In genomic region chr1:119739150-119739549, GRCh38 we compare ENCODE assay signal across 22 cellular contexts. TPM values are rescaled to one million over a fixed set of nuclear protein-coding genes. Genes with fewer than 3 reads are reported as not detected.
DNase-seq lines count a peak whose midpoint lies in the region; ATAC-seq and TF ChIP-seq lines count a peak whose summit lies in the region.
"Had no signal": no experiment of that assay in that cellular context is flagged by ENCODE, and none has a peak within 500 bp of the region (broad histone marks: within the 10 kb centered on the region; RNA-seq: fewer than 3 reads in every experiment).

No MANE protein-coding gene starts in this region.

- TF ChIP-seq CTCF in neural crest cell (conservative IDR thresholded peaks at IDR 0.05): no peak

- no peaks in the 10 kb centered on the region for H3K9me3 Mint-ChIP-seq in stimulated activated naive CD8-positive, alpha-beta T cell treated with anti-CD3 and anti-CD28 coated beads, Interleukin-15, amount 100 ng/mL, for 72 hours
- no peaks in the 10 kb centered on the region for H3K9me3 Mint-ChIP-seq in neural crest cell
- H3K9me3 Mint-ChIP-seq: CD14-positive monocyte had no signal

- H3K4me3 Mint-ChIP-seq in stimulated activated naive CD8-positive, alpha-beta T cell treated with anti-CD3 and anti-CD28 coated beads, Interleukin-15, amount 100 ng/mL, for 72 hours: no peak overlapping the region
- no peak overlapping the region for H3K4me3 Mint-ChIP-seq in neural crest cell
- H3K4me3 Mint-ChIP-seq: CD14-positive monocyte had no signal

- peaks cover 13% of the 10 kb centered on the region for H3K4me1 Mint-ChIP-seq in stimulated activated naive CD8-positive, alpha-beta T cell treated with anti-CD3 and anti-CD28 coated beads, Interleukin-15, amount 100 ng/mL, for 72 hours
- H3K4me1 Mint-ChIP-seq in neural crest cell: peaks cover 27% of the 10 kb centered on the region

- no peak for TF ChIP-seq POLR2A in erythroblast (IDR thresholded peaks at IDR 0.05; ENCODE audit: low read length)

- no peak for DNase-seq in stimulated activated naive CD8-positive, alpha-beta T cell treated with anti-CD3 and anti-CD28 coated beads, Interleukin-15, amount 100 ng/mL, for 72 hours
- no peak for DNase-seq in stimulated activated naive CD8-positive, alpha-beta T cell treated with anti-CD3 and anti-CD28 coated beads, Interleukin-15, Interleukin-2, amounts not matched to agents 100 U/mL and 50 U/mL, for 24 hours
- DNase-seq in erythroblast (lab: John Stamatoyannopoulos, UW) (peak; percentile 14 to 36), neural crest cell (ENCODE audit: low read depth, low spot score) (no peak)
- no peak for DNase-seq in activated CD4-positive, alpha-beta T cell treated with anti-CD3 and anti-CD28 coated beads for 48 hours
- DNase-seq: KBM-7; MM.1S; NCI-H1048; NCI-H1436; NCI-H187 treated with DMSO at 0.1 percent for 48 hours; NCI-H2107; NCI-H2227 treated with DMSO at 0.1 percent for 48 hours; NCI-H510A; NK-92 treated with Interleukin-12 subunit alpha and Interleukin-12 subunit beta, amount 100 ng/mL, for 24 hours had no signal

- H3K36me3 Mint-ChIP-seq in neural crest cell (ENCODE audit: low read depth): peaks cover 22% of the 10 kb centered on the region

- no peak for ATAC-seq in stimulated activated naive CD8-positive, alpha-beta T cell treated with anti-CD3 and anti-CD28 coated beads, Interleukin-15, amount 100 ng/mL, for 72 hours
- no peak for ATAC-seq in stimulated activated naive CD8-positive, alpha-beta T cell treated with anti-CD3 and anti-CD28 coated beads, Interleukin-15, Interleukin-2, amounts not matched to agents 100 U/mL and 50 U/mL, for 24 hours
- ATAC-seq in GM19463 (IDR thresholded peaks at IDR 0.05; ENCODE audit: unreplicated experiment): no peak
- no peak for ATAC-seq in HG03108 (IDR thresholded peaks at IDR 0.05; ENCODE audit: unreplicated experiment)
- ATAC-seq: HCT116, Panc1, SK-N-SH treated with all-trans-retinoic acid at 6 μM for 48 hours had no signal

- H3K27ac Mint-ChIP-seq in stimulated activated naive CD8-positive, alpha-beta T cell treated with anti-CD3 and anti-CD28 coated beads, Interleukin-15, amount 100 ng/mL, for 72 hours: peak overlapping the region; percentile 6 to 85
- H3K27ac Mint-ChIP-seq in neural crest cell (ENCODE audit: unreplicated experiment): peak overlapping the region; percentile 71

- H3K27me3 Mint-ChIP-seq in stimulated activated naive CD8-positive, alpha-beta T cell treated with anti-CD3 and anti-CD28 coated beads, Interleukin-15, amount 100 ng/mL, for 72 hours: no peaks in the 10 kb centered on the region
- no peaks in the 10 kb centered on the region for H3K27me3 Mint-ChIP-seq in neural crest cell (ENCODE audit: low read depth)

RNA-seq across cellular contexts. Expression of gene PHGDH, which starts 27.4 kb away (rescaled TPM):
- total RNA-seq in neural crest cell: 330 and 365 TPM in 2 replicates

RNA-seq across cellular contexts. Expression of gene HMGCS2, which starts 29.6 kb away (rescaled TPM):
- total RNA-seq in neural crest cell: not detected in 2 replicates
- total RNA-seq: Daoy, H1 had no signal

Comparison
In these comparisons a context has a peak if more than half of its experiments do, and no peak if none do; other contexts are left out.
1. DNase-seq: peak in erythroblast (2 of 2); none in stimulated activated naive CD8-positive, alpha-beta T cell treated with anti-CD3 and anti-CD28 coated beads, Interleukin-15, amount 100 ng/mL, for 72 hours (0 of 2), stimulated activated naive CD8-positive, alpha-beta T cell treated with anti-CD3 and anti-CD28 coated beads, Interleukin-15, Interleukin-2, amounts not matched to agents 100 U/mL and 50 U/mL, for 24 hours (single experiment), neural crest cell (single experiment) and activated CD4-positive, alpha-beta T cell treated with anti-CD3 and anti-CD28 coated beads for 48 hours (single experiment).